Comparison of ENCODE assay signal across 8 cellular contexts in the genomic region with DNA sequence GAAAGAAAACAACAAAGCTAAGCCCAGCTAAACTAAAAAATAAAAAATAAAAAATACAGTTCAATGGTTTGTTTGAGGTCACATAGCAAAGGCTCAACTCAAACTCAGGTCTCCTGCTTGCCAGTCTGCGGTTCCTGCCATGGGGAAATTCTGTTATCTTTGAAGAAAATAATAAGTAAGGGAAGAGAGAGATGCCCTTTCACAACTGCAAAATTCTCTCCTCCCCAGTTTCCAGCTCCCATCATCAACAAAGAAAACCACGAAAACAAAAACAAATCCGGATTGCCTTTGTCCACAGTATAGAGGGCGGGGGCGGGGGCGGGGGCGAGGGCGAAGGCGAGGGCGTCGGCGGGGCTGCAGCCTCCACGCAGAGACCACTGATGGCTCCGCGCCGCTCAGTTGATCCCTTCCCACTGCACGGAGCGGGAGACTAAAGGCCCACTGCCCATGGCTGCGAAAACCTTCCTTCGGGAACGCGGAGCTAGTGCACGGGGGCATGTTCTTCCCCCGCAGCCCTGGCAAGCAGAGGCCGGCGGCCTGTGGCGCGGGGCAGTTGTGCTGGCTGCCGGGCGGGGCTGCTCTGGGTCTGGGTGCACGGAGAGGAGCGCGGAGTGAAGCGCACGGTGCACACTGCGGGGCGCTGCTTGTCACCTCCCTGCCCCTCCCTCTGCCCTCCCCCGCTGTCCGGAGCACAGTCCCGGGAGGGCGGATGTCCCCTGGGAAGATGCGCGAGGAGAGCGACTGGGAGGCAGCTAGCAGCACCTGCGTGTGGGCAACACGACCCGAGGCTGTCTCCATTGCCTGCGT. TPM values are rescaled to one million over a fixed set of nuclear protein-coding genes. Genes with fewer than 3 reads are reported as not detected.
DNase-seq lines count a peak whose midpoint lies in the region; ATAC-seq and TF ChIP-seq lines count a peak whose summit lies in the region.

No MANE protein-coding gene starts in this region.

- ATAC-seq in GM19023 (IDR thresholded peaks at IDR 0.05; ENCODE audit: unreplicated experiment) (peak; percentile 58), HG03571 (IDR thresholded peaks at IDR 0.05; ENCODE audit: unreplicated experiment) (peak; percentile 48)

- H3K27me3 ChIP-seq in A673 (replicated peaks; ENCODE audit: insufficient read depth, low read depth, low read length, poor library complexity) (no peaks in the 10 kb centered on the region), breast epithelium (no peaks in the 10 kb centered on the region), iPS-20b (ENCODE audit: insufficient read depth, low read length) (peaks cover 18% of the 10 kb centered on the region; the same call in 1 of the 2 replicates), sigmoid colon (no peaks in the 10 kb centered on the region)

- H3K4me3 ChIP-seq in A673 (ENCODE audit: low read depth, low read length, poor library complexity, severe bottlenecking) (peak overlapping the region; percentile 56), breast epithelium (peak overlapping the region; percentile 52 to 82 (median 55)), iPS-20b (ENCODE audit: low read length) (peak overlapping the region; percentile 66), sigmoid colon (peak overlapping the region; percentile 41 to 57 (median 56))

- H3K9me3 ChIP-seq in A673 (ENCODE audit: low read depth, low read length, poor library complexity, severe bottlenecking) (no peaks in the 10 kb centered on the region), breast epithelium (no peaks in the 10 kb centered on the region), iPS-20b (ENCODE audit: insufficient read depth, low read depth, low read length) (no peaks in the 10 kb centered on the region), sigmoid colon (no peaks in the 10 kb centered on the region)

- TF ChIP-seq EP300 in sigmoid colon (IDR thresholded peaks at IDR 0.05) = no peak

- TF ChIP-seq POLR2A in breast epithelium (IDR thresholded peaks at IDR 0.05) (no peak), sigmoid colon (IDR thresholded peaks at IDR 0.05) (no peak)

- CTCF ChIA-PET in A673 (lab: Charles Lee) = no interaction called here

- H3K36me3 ChIP-seq in A673 (ENCODE audit: insufficient read depth, low read length, poor library complexity, severe bottlenecking) (no peaks in the 10 kb centered on the region), breast epithelium (no peaks in the 10 kb centered on the region), iPS-20b (ENCODE audit: insufficient read depth, low read depth, low read length) (no peaks in the 10 kb centered on the region), sigmoid colon (no peaks in the 10 kb centered on the region)

- H3K9ac ChIP-seq in iPS-20b (ENCODE audit: low read depth, low read length) = peak overlapping the region; percentile 30; the same call in 1 of the 2 replicates

- intact Hi-C loops in A673 (cut with micrococcal nuclease; ENCODE audit: unreplicated experiment) (loop anchor here (5.0 kb wide), 1 partner anchor 137 kb away; a partner anchor contains a TSS), breast epithelium (cut with DNase I; ENCODE audit: low total_unique reads) (no loop called here), sigmoid colon (cut with DNase I) (loop anchor here (2.0 to 5.0 kb wide), 2 partner anchors 57 to 135 kb away; no protein-coding TSS in a partner anchor)

- WGBS in sigmoid colon, 2 donors = 1 to 2% methylated on average over 48 of the region's 48 CpGs

- DNase-seq in A673 (ENCODE audit: low spot score) (peak; percentile 70), RKO (ENCODE audit: low spot score) (peak; percentile 68), breast epithelium (ENCODE audit: low spot score in 2 of 2) (peak; percentile 30 to 53), sigmoid colon (peak; percentile 87), NK-92 (lab: John Stamatoyannopoulos, UW; ENCODE audit: unreplicated experiment) (no peak)

- TF ChIP-seq CTCF in A673 (conservative IDR thresholded peaks at IDR 0.05; ENCODE audit: low read depth, low read length) (0 out of 2 replicates have a peak, but pooled peaks have one; percentile 22), breast epithelium (IDR thresholded peaks at IDR 0.05) (no peak), sigmoid colon (IDR thresholded peaks at IDR 0.05) (no peak)

- POLR2A ChIA-PET in A673 (lab: Charles Lee; ENCODE audit: low non-redundant PET) = no interaction called here

- H3K4me1 ChIP-seq in A673 (ENCODE audit: insufficient read depth, low read length, poor library complexity, severe bottlenecking) (peaks cover 27% of the 10 kb centered on the region), breast epithelium (no peaks in the 10 kb centered on the region), iPS-20b (ENCODE audit: insufficient read depth, low read length) (peaks cover 10% of the 10 kb centered on the region; the same call in 1 of the 2 replicates), sigmoid colon (peaks cover 0 to 75% (median 63%) of the 10 kb centered on the region in 4 donors)

- BruUV-seq in A673 (replicated peaks; lab: Mats Ljungman, UMichigan) = no TSS peak

- H3K27ac ChIP-seq in A673 (ENCODE audit: low read depth, low read length, poor library complexity, severe bottlenecking) (peak overlapping the region; percentile 21), breast epithelium (no peak overlapping the region), iPS-20b (ENCODE audit: low read length) (no peak overlapping the region), sigmoid colon (peak overlapping the region in 3 of 4 donors; percentile 76 to 81 (median 79))

RNA-seq across cellular contexts. Expression of a gene that starts 54.2 kb away (rescaled TPM):
- total RNA-seq in A673 (2021) = 2.0 and 5.4 TPM in 2 replicates
- 100 to 1,000 TPM in 1 of 3 donors, 10 to 100 TPM in 2; 27.2 to 266 (median 81.3) TPM for total RNA-seq in breast epithelium
- total RNA-seq in sigmoid colon = 10 to 100 TPM; 61.0 to 98.9 (median 73.8) TPM
- 10 to 100 TPM in 2 of 3 donors, 1 to 10 TPM in 1; 8.1 to 21.8 (median 13.8) TPM for polyA plus RNA-seq in sigmoid colon

Comparison
In these comparisons a context has a peak if more than half of its experiments do, and no peak if none do; other contexts are left out.
1. H3K27ac ChIP-seq: peak in A673 (single experiment) and sigmoid colon (3 of 4); none in breast epithelium (0 of 2) and iPS-20b (single experiment).
2. Peak in every context shown above with its lines, with median percentiles within 50 percentile points of each other: H3K4me3 ChIP-seq.